1 cellular context compared by ENCODE assay signal in genomic region chr14:61042220-61042619, GRCh38.
A peak's percentile ranks its signal among the peaks of the same experiment; 100 is the strongest.
TF ChIP-seq lines count a peak whose summit lies in the region.

No MANE protein-coding gene starts in this region.

TF ChIP-seq in HepG2, 621 proteins besides CTCF, POLR2A, EP300 and RAD21 (continued from another document and continues in another):
- no peak for TF ChIP-seq DZIP1 (CRISPR knock-in tag; IDR thresholded peaks at IDR 0.05)
- no peak for TF ChIP-seq TEAD3 (CRISPR knock-in tag; optimal IDR thresholded peaks at IDR 0.05; ENCODE audit: borderline replicate concordance)
- TF ChIP-seq ZNF547 (CRISPR knock-in tag; IDR thresholded peaks at IDR 0.05) = no peak
- TF ChIP-seq PHF8 (CRISPR knock-in tag; IDR thresholded peaks at IDR 0.05) = no peak
- TF ChIP-seq, protein P1, sequence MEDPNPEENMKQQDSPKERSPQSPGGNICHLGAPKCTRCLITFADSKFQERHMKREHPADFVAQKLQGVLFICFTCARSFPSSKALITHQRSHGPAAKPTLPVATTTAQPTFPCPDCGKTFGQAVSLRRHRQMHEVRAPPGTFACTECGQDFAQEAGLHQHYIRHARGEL (CRISPR knock-in tag; IDR thresholded peaks at IDR 0.05) = no peak
- TF ChIP-seq ZNF879 (CRISPR knock-in tag; IDR thresholded peaks at IDR 0.05) = no peak
- TF ChIP-seq BHLHE40 (IDR thresholded peaks at IDR 0.05; ENCODE audit: low read length) = no peak
- no peak for TF ChIP-seq NFIB (CRISPR knock-in tag; IDR thresholded peaks at IDR 0.05; ENCODE audit: borderline replicate concordance)
- peak; percentile 47; the same call in 1 of the 2 replicates for TF ChIP-seq IKZF5 (CRISPR knock-in tag; IDR thresholded peaks at IDR 0.05)
- no peak for TF ChIP-seq ZNF598 (CRISPR knock-in tag; IDR thresholded peaks at IDR 0.05; ENCODE audit: borderline replicate concordance)
- TF ChIP-seq SMYD3 (CRISPR knock-in tag; IDR thresholded peaks at IDR 0.05) = no peak
- TF ChIP-seq ZNF616 (CRISPR knock-in tag; IDR thresholded peaks at IDR 0.05; ENCODE audit: low read depth) = no peak
- TF ChIP-seq HOXA3 (CRISPR knock-in tag; IDR thresholded peaks at IDR 0.05) = no peak
- no peak for TF ChIP-seq ZNF367 (CRISPR knock-in tag; IDR thresholded peaks at IDR 0.05; ENCODE audit: borderline replicate concordance)
- no peak for TF ChIP-seq ZNF138 (CRISPR knock-in tag; IDR thresholded peaks at IDR 0.05; ENCODE audit: low read depth)
- TF ChIP-seq, protein P2, sequence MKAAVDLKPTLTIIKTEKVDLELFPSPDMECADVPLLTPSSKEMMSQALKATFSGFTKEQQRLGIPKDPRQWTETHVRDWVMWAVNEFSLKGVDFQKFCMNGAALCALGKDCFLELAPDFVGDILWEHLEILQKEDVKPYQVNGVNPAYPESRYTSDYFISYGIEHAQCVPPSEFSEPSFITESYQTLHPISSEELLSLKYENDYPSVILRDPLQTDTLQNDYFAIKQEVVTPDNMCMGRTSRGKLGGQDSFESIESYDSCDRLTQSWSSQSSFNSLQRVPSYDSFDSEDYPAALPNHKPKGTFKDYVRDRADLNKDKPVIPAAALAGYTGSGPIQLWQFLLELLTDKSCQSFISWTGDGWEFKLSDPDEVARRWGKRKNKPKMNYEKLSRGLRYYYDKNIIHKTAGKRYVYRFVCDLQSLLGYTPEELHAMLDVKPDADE (CRISPR knock-in tag; IDR thresholded peaks at IDR 0.05) = no peak
- TF ChIP-seq ZBTB21 (CRISPR knock-in tag; IDR thresholded peaks at IDR 0.05) = no peak
- no peak for TF ChIP-seq SRSF9 (IDR thresholded peaks at IDR 0.05; ENCODE audit: borderline replicate concordance, insufficient read depth, low read depth, low read length, poor library complexity, severe bottlenecking)
- TF ChIP-seq MTA1 (CRISPR knock-in tag; IDR thresholded peaks at IDR 0.05; ENCODE audit: borderline replicate concordance) = no peak
- TF ChIP-seq, protein P3, sequence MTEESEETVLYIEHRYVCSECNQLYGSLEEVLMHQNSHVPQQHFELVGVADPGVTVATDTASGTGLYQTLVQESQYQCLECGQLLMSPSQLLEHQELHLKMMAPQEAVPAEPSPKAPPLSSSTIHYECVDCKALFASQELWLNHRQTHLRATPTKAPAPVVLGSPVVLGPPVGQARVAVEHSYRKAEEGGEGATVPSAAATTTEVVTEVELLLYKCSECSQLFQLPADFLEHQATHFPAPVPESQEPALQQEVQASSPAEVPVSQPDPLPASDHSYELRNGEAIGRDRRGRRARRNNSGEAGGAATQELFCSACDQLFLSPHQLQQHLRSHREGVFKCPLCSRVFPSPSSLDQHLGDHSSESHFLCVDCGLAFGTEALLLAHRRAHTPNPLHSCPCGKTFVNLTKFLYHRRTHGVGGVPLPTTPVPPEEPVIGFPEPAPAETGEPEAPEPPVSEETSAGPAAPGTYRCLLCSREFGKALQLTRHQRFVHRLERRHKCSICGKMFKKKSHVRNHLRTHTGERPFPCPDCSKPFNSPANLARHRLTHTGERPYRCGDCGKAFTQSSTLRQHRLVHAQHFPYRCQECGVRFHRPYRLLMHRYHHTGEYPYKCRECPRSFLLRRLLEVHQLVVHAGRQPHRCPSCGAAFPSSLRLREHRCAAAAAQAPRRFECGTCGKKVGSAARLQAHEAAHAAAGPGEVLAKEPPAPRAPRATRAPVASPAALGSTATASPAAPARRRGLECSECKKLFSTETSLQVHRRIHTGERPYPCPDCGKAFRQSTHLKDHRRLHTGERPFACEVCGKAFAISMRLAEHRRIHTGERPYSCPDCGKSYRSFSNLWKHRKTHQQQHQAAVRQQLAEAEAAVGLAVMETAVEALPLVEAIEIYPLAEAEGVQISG (CRISPR knock-in tag; IDR thresholded peaks at IDR 0.05) = no peak
- TF ChIP-seq ZFYVE20 (CRISPR knock-in tag; IDR thresholded peaks at IDR 0.05; ENCODE audit: borderline replicate concordance, low read depth) = no peak
- TF ChIP-seq NCOA5 (CRISPR knock-in tag; IDR thresholded peaks at IDR 0.05) = no peak
- TF ChIP-seq, protein P4, sequence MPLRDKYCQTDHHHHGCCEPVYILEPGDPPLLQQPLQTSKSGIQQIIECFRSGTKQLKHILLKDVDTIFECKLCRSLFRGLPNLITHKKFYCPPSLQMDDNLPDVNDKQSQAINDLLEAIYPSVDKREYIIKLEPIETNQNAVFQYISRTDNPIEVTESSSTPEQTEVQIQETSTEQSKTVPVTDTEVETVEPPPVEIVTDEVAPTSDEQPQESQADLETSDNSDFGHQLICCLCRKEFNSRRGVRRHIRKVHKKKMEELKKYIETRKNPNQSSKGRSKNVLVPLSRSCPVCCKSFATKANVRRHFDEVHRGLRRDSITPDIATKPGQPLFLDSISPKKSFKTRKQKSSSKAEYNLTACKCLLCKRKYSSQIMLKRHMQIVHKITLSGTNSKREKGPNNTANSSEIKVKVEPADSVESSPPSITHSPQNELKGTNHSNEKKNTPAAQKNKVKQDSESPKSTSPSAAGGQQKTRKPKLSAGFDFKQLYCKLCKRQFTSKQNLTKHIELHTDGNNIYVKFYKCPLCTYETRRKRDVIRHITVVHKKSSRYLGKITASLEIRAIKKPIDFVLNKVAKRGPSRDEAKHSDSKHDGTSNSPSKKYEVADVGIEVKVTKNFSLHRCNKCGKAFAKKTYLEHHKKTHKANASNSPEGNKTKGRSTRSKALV (CRISPR knock-in tag; IDR thresholded peaks at IDR 0.05) = no peak
- TF ChIP-seq ZNF615 (CRISPR knock-in tag; IDR thresholded peaks at IDR 0.05; ENCODE audit: borderline replicate concordance) = no peak
- no peak for TF ChIP-seq LCORL (IDR thresholded peaks at IDR 0.05)
- TF ChIP-seq LCORL (CRISPR knock-in tag; IDR thresholded peaks at IDR 0.05) = no peak
- TF ChIP-seq GATA4 (IDR thresholded peaks at IDR 0.05; ENCODE audit: borderline replicate concordance, low read depth) = peak; percentile 48; the same call in 1 of the 2 replicates
- no peak for TF ChIP-seq STAT5B (CRISPR knock-in tag; IDR thresholded peaks at IDR 0.05)
- no peak for TF ChIP-seq ZSCAN22 (CRISPR knock-in tag; IDR thresholded peaks at IDR 0.05)
- no peak; the same call in 1 of the 2 replicates for TF ChIP-seq RXRA (CRISPR knock-in tag; IDR thresholded peaks at IDR 0.05)
- TF ChIP-seq ZNF839 (CRISPR knock-in tag; IDR thresholded peaks at IDR 0.05; ENCODE audit: borderline replicate concordance) = no peak
- no peak for TF ChIP-seq AHR (CRISPR knock-in tag; IDR thresholded peaks at IDR 0.05)
- no peak for TF ChIP-seq ZC3H4 (CRISPR knock-in tag; IDR thresholded peaks at IDR 0.05; ENCODE audit: borderline replicate concordance)
- no peak for TF ChIP-seq ZC3H13 (CRISPR knock-in tag; IDR thresholded peaks at IDR 0.05)
- no peak for TF ChIP-seq ASH2L (IDR thresholded peaks at IDR 0.05; ENCODE audit: insufficient read length, low read depth, low read length)
- no peak for TF ChIP-seq ZNF782 (CRISPR knock-in tag; IDR thresholded peaks at IDR 0.05; ENCODE audit: borderline replicate concordance)
- TF ChIP-seq ZSCAN25 (CRISPR knock-in tag; IDR thresholded peaks at IDR 0.05) = no peak
- TF ChIP-seq ZNF546 (CRISPR knock-in tag; conservative IDR thresholded peaks at IDR 0.05) = no peak
- no peak for TF ChIP-seq SNAPC2 (CRISPR knock-in tag; IDR thresholded peaks at IDR 0.05)
- TF ChIP-seq, protein P5, sequence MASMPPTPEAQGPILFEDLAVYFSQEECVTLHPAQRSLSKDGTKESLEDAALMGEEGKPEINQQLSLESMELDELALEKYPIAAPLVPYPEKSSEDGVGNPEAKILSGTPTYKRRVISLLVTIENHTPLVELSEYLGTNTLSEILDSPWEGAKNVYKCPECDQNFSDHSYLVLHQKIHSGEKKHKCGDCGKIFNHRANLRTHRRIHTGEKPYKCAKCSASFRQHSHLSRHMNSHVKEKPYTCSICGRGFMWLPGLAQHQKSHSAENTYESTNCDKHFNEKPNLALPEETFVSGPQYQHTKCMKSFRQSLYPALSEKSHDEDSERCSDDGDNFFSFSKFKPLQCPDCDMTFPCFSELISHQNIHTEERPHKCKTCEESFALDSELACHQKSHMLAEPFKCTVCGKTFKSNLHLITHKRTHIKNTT (CRISPR knock-in tag; IDR thresholded peaks at IDR 0.05) = no peak
- TF ChIP-seq E2F1 (CRISPR knock-in tag; IDR thresholded peaks at IDR 0.05) = no peak
- TF ChIP-seq MTF1 (CRISPR knock-in tag; IDR thresholded peaks at IDR 0.05) = no peak
- no peak for TF ChIP-seq THYN1 (CRISPR knock-in tag; IDR thresholded peaks at IDR 0.05; ENCODE audit: borderline replicate concordance, low read depth)
- TF ChIP-seq KDM3A (CRISPR knock-in tag; IDR thresholded peaks at IDR 0.05; ENCODE audit: low read depth) = no peak
- no peak for TF ChIP-seq MATR3 (CRISPR knock-in tag; IDR thresholded peaks at IDR 0.05)
- TF ChIP-seq ZBTB42 (CRISPR knock-in tag; IDR thresholded peaks at IDR 0.05) = no peak
- TF ChIP-seq AGO1 (IDR thresholded peaks at IDR 0.05; ENCODE audit: low read depth, low read length, poor library complexity, severe bottlenecking) = no peak
- no peak for TF ChIP-seq MIER2 (CRISPR knock-in tag; IDR thresholded peaks at IDR 0.05)
- no peak for TF ChIP-seq GABPA (IDR thresholded peaks at IDR 0.05; ENCODE audit: low read depth, low read length)
- TF ChIP-seq GABPA (CRISPR knock-in tag; IDR thresholded peaks at IDR 0.05; ENCODE audit: low read depth) = no peak
- TF ChIP-seq HMG20A (CRISPR knock-in tag; IDR thresholded peaks at IDR 0.05; ENCODE audit: borderline replicate concordance) = peak; percentile 94
- no peak for TF ChIP-seq ZNF841 (CRISPR knock-in tag; IDR thresholded peaks at IDR 0.05; ENCODE audit: borderline replicate concordance)
- TF ChIP-seq FOXJ3 (CRISPR knock-in tag; IDR thresholded peaks at IDR 0.05; ENCODE audit: borderline replicate concordance) = peak; percentile 83; the same call in 1 of the 2 replicates
- TF ChIP-seq ZFP36L1 (CRISPR knock-in tag; IDR thresholded peaks at IDR 0.05) = no peak
- TF ChIP-seq DNMT3B (CRISPR knock-in tag; conservative IDR thresholded peaks at IDR 0.05) = no peak
- TF ChIP-seq ZNF713 (CRISPR knock-in tag; IDR thresholded peaks at IDR 0.05) = no peak
- TF ChIP-seq ZNF709 (CRISPR knock-in tag; IDR thresholded peaks at IDR 0.05) = no peak
- TF ChIP-seq THAP11 (CRISPR knock-in tag; IDR thresholded peaks at IDR 0.05) = no peak
- peak; percentile 59; the same call in 1 of the 2 replicates for TF ChIP-seq ZFP1 (CRISPR knock-in tag; IDR thresholded peaks at IDR 0.05)
- no peak for TF ChIP-seq ZNF3 (CRISPR knock-in tag; IDR thresholded peaks at IDR 0.05)
- TF ChIP-seq ZNF83 (CRISPR knock-in tag; IDR thresholded peaks at IDR 0.05; ENCODE audit: borderline replicate concordance) = no peak
- TF ChIP-seq ZNF552 (CRISPR knock-in tag; IDR thresholded peaks at IDR 0.05; ENCODE audit: borderline replicate concordance) = no peak
- no peak for TF ChIP-seq TCF7L2 (IDR thresholded peaks at IDR 0.05; ENCODE audit: low read depth, low read length)
- TF ChIP-seq SP4 (CRISPR knock-in tag; IDR thresholded peaks at IDR 0.05) = no peak
- TF ChIP-seq ZNF101 (CRISPR knock-in tag; IDR thresholded peaks at IDR 0.05; ENCODE audit: borderline replicate concordance, low read depth) = no peak
- no peak for TF ChIP-seq ZNF317 (CRISPR knock-in tag; IDR thresholded peaks at IDR 0.05)
- TF ChIP-seq ZZZ3 (CRISPR knock-in tag; IDR thresholded peaks at IDR 0.05; ENCODE audit: borderline replicate concordance) = no peak
- no peak for TF ChIP-seq ZNF44 (CRISPR knock-in tag; IDR thresholded peaks at IDR 0.05)
- TF ChIP-seq, protein P6, sequence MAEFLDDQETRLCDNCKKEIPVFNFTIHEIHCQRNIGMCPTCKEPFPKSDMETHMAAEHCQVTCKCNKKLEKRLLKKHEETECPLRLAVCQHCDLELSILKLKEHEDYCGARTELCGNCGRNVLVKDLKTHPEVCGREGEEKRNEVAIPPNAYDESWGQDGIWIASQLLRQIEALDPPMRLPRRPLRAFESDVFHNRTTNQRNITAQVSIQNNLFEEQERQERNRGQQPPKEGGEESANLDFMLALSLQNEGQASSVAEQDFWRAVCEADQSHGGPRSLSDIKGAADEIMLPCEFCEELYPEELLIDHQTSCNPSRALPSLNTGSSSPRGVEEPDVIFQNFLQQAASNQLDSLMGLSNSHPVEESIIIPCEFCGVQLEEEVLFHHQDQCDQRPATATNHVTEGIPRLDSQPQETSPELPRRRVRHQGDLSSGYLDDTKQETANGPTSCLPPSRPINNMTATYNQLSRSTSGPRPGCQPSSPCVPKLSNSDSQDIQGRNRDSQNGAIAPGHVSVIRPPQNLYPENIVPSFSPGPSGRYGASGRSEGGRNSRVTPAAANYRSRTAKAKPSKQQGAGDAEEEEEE (CRISPR knock-in tag; IDR thresholded peaks at IDR 0.05; ENCODE audit: borderline replicate concordance) = no peak
- no peak for TF ChIP-seq GFI1 (CRISPR knock-in tag; IDR thresholded peaks at IDR 0.05; ENCODE audit: borderline replicate concordance)
- TF ChIP-seq MAF1 (CRISPR knock-in tag; IDR thresholded peaks at IDR 0.05; ENCODE audit: borderline replicate concordance) = no peak
